Comparison of ENCODE assay signal across 8 cellular contexts in genomic region chr19:18317998-18318800, GRCh38. TPM values are rescaled to one million over a fixed set of nuclear protein-coding genes. Genes with fewer than 3 reads are reported as not detected.
A peak's percentile ranks its signal among the peaks of the same experiment; 100 is the strongest.
DNase-seq lines count a peak whose midpoint lies in the region; ATAC-seq and TF ChIP-seq lines count a peak whose summit lies in the region.

No MANE protein-coding gene starts in this region.

- no peaks in the 10 kb centered on the region for H3K36me3 ChIP-seq in colonic mucosa

- H3K4me1 Mint-ChIP-seq in CD4-positive, alpha-beta T cell (ENCODE audit: low read depth) = peaks cover 51% of the 10 kb centered on the region
- H3K4me1 Mint-ChIP-seq in nephron progenitor cell = peaks cover 40% of the 10 kb centered on the region

- peaks cover 35% of the 10 kb centered on the region for H3K4me1 ChIP-seq in colonic mucosa

- no peaks in the 10 kb centered on the region for H3K27me3 Mint-ChIP-seq in CD4-positive, alpha-beta T cell
- H3K27me3 Mint-ChIP-seq in nephron progenitor cell (ENCODE audit: low read depth, poor library complexity) = peaks cover 6% of the 10 kb centered on the region

- POLR2A ChIA-PET in CD4-positive, alpha-beta T cell (lab: Charles Lee) = interaction anchor here (0.7 to 13.9 kb wide), 7 partner anchors 8 to 43 kb away, joined by 3 to 761 read pairs (median 4); partner anchors contain the start of gene JUND
- POLR2A ChIA-PET in HEK293T (lab: Yijun Ruan, JAX) = interaction anchor here (1.9 to 21.8 kb wide), 2 partner anchors 13 to 40 kb away, joined by 5 to 491 read pairs; partner anchors contain the start of genes IQCN and JUND

- peak overlapping the region; percentile 31 to 92 for H3K9ac ChIP-seq in colonic mucosa (ENCODE audit: low read depth in 2 of 2, low read length in 2 of 2)

- no peaks in the 10 kb centered on the region for H3K9me3 Mint-ChIP-seq in CD4-positive, alpha-beta T cell
- H3K9me3 Mint-ChIP-seq in nephron progenitor cell = no peaks in the 10 kb centered on the region

- ATAC-seq in CD4-positive, alpha-beta T cell (ENCODE audit: poor library complexity) = peak; percentile 61
- ATAC-seq in GM18511 (IDR thresholded peaks at IDR 0.05; ENCODE audit: unreplicated experiment) = no peak

- CTCF ChIA-PET in CD4-positive, alpha-beta T cell (lab: Charles Lee) = interaction anchor here (1.2 to 19.5 kb wide), 4 partner anchors 10 to 126 kb away, joined by 3 to 340 read pairs (median 8); partner anchors contain the start of gene JUND
- CTCF ChIA-PET in HEK293T (lab: Yijun Ruan, JAX) = interaction anchor here (0.5 to 2.5 kb wide), 3 partner anchors 10 to 46 kb away, joined by 3 to 11 read pairs (median 4); no protein-coding TSS in a partner anchor

- peak overlapping the region; percentile 84 for H3K4me3 Mint-ChIP-seq in CD4-positive, alpha-beta T cell
- H3K4me3 Mint-ChIP-seq in nephron progenitor cell = no peak overlapping the region

- intact Hi-C loops in CD4-positive, alpha-beta T cell (cut with DNase I, micrococcal nuclease) = no loop called here
- intact Hi-C loops in colonic mucosa (cut with DNase I) = loop anchor here (2.0 kb wide), 1 partner anchor 35 kb away; no protein-coding TSS in a partner anchor

- H3K27me3 ChIP-seq in CD4-positive, alpha-beta T cell (ENCODE audit: control insufficient read depth, insufficient read depth, low read length) = no peaks in the 10 kb centered on the region
- no peaks in the 10 kb centered on the region for H3K27me3 ChIP-seq in colonic mucosa

- H3K9me3 ChIP-seq in CD4-positive, alpha-beta T cell (ENCODE audit: control insufficient read depth, low read length) = no peaks in the 10 kb centered on the region
- no peaks in the 10 kb centered on the region for H3K9me3 ChIP-seq in colonic mucosa

- TF ChIP-seq CTCF in CD4-positive, alpha-beta T cell (IDR thresholded peaks at IDR 0.05) = no peak
- TF ChIP-seq CTCF in colonic mucosa (IDR thresholded peaks at IDR 0.05) = no peak
- TF ChIP-seq CTCF in nephron progenitor cell (IDR thresholded peaks at IDR 0.05) = no peak

- peak overlapping the region; percentile 90 for H3K27ac Mint-ChIP-seq in CD4-positive, alpha-beta T cell
- peak overlapping the region; percentile 80 for H3K27ac Mint-ChIP-seq in nephron progenitor cell

- H3K27ac ChIP-seq in CD4-positive, alpha-beta T cell (ENCODE audit: low read depth, low read length) = peak overlapping the region; percentile 87
- H3K27ac ChIP-seq in colonic mucosa = peak overlapping the region; percentile 89

- DNase-seq in CD4-positive, alpha-beta T cell = peak in 7 of 10 experiments; percentile 24 to 63 (median 45)
- peak; percentile 38 for DNase-seq in T-helper 9 cell
- no peak for DNase-seq in colonic mucosa
- DNase-seq in nephron progenitor cell = no peak
- DNase-seq in putamen (ENCODE audit: low spot score) = no peak
- no peak for DNase-seq in HEK293T (ENCODE audit: extremely low spot score)
- no peak for DNase-seq in NCI-H2081 treated with DMSO at 0.1 percent for 48 hours (lab: John Stamatoyannopoulos, UW)

- no peak overlapping the region for H3K4me3 ChIP-seq in colonic mucosa

- H3K36me3 Mint-ChIP-seq in CD4-positive, alpha-beta T cell (ENCODE audit: low read depth) = peaks cover 25% of the 10 kb centered on the region
- peaks cover 11% of the 10 kb centered on the region for H3K36me3 Mint-ChIP-seq in nephron progenitor cell (ENCODE audit: low read depth)

TF ChIP-seq in HEK293T, 16 proteins besides CTCF, POLR2A, EP300 and RAD21:
- no peak for TF ChIP-seq L3MBTL2 (conservative IDR thresholded peaks at IDR 0.05)
- no peak for TF ChIP-seq HDGF (IDR thresholded peaks at IDR 0.05; ENCODE audit: borderline replicate concordance)
- TF ChIP-seq SP1 (IDR thresholded peaks at IDR 0.05) = no peak
- TF ChIP-seq LEF1 (IDR thresholded peaks at IDR 0.05; ENCODE audit: borderline replicate concordance) = no peak

RNA-seq across cellular contexts. Expression of gene LSM4, which starts 4.7 kb away (rescaled TPM):
- 10 to 100 TPM; 40.2 to 47.4 TPM for total RNA-seq in CD4-positive, alpha-beta T cell
- total RNA-seq in colonic mucosa = 100 to 1,000 TPM; 128 to 308 TPM

RNA-seq across cellular contexts. Expression of gene PGPEP1, which starts 22.2 kb away (rescaled TPM):
- total RNA-seq in CD4-positive, alpha-beta T cell = 10 to 100 TPM; 24.4 to 25.9 TPM
- total RNA-seq in colonic mucosa = 10 to 100 TPM; 62.6 to 99.0 TPM

RNA-seq across cellular contexts. Expression of gene JUND, which starts 36.8 kb away (rescaled TPM):
- 1,000 to 10,000 TPM; 1,827 to 1,976 TPM for total RNA-seq in CD4-positive, alpha-beta T cell
- 100 to 1,000 TPM; 177 to 418 TPM for total RNA-seq in colonic mucosa

RNA-seq across cellular contexts. Expression of gene IQCN, which starts 43.9 kb away (rescaled TPM):
- 10 to 100 TPM; 18.1 to 18.7 TPM for total RNA-seq in CD4-positive, alpha-beta T cell
- 1 to 10 TPM; 1.7 to 3.0 TPM for total RNA-seq in colonic mucosa

Comparison
In these comparisons a context has a peak if more than half of its experiments do, and no peak if none do; other contexts are left out.
1. DNase-seq: peak in CD4-positive, alpha-beta T cell (7 of 10) and T-helper 9 cell (single experiment); none in colonic mucosa (single experiment), nephron progenitor cell (single experiment), putamen (single experiment), HEK293T (single experiment) and NCI-H2081 treated with DMSO at 0.1 percent for 48 hours (single experiment).
2. RNA of gene JUND, which starts 36.8 kb away (total RNA-seq): 1,827 to 1,976 TPM in CD4-positive, alpha-beta T cell; 177 to 418 TPM in colonic mucosa; every median in the first group is over 4 times any median in the second.